In genomic region chr13:46211521-46212351, GRCh38 we compare ENCODE assay signal across 9 cellular contexts. TPM values are rescaled to one million over a fixed set of nuclear protein-coding genes. Genes with fewer than 3 reads are reported as not detected.
DNase-seq lines count a peak whose midpoint lies in the region; ATAC-seq, FAIRE-seq and TF ChIP-seq lines count a peak whose summit lies in the region.
"Had no signal": no experiment of that assay in that cellular context is flagged by ENCODE, and none has a peak within 500 bp of the region (broad histone marks: within the 10 kb centered on the region; RNA-seq: fewer than 3 reads in every experiment).

LRRC63 (plus strand) TSS chr13:46211928; CDS start chr13:46213035, 1,107 bp downstream.

- no peak within 1 kb of the TSS for H2AK5ac ChIP-seq in neuronal stem cell (ENCODE audit: low read depth, low read length)

- peak within 1 kb of the TSS; percentile 75 for H3K4me2 ChIP-seq in neuronal stem cell (ENCODE audit: insufficient read depth, low read length, poor library complexity, severe bottlenecking)

- no peak within 1 kb of the TSS for H2BK12ac ChIP-seq in neuronal stem cell (ENCODE audit: low read length)

- H3K4me1 ChIP-seq in Caco-2 (no peaks in the 10 kb centered on the region), neuronal stem cell (ENCODE audit: control insufficient read depth in 2 of 2, insufficient read depth in 1 of 2, low read depth in 1 of 2, low read length in 2 of 2) (peaks cover 0 to 5% of the 10 kb centered on the region in 2 donors)

- H3K23ac ChIP-seq in neuronal stem cell (ENCODE audit: low read depth, low read length, poor library complexity), result peak within 1 kb of the TSS; percentile 87

- peak within 1 kb of the TSS; percentile 0 for H3K27ac Mint-ChIP-seq in Caco-2 (ENCODE audit: unreplicated experiment)

- H3K27ac ChIP-seq in RWPE1 (no peak within 1 kb of the TSS), neuronal stem cell (replicated peaks; ENCODE audit: low read length) (no peak within 1 kb of the TSS)

- H3K36me3 ChIP-seq in Caco-2 (ENCODE audit: control insufficient read depth, insufficient read depth, low read length), result no peaks in the 10 kb centered on the region
- H3K36me3 ChIP-seq in neuronal stem cell (replicated peaks in 1 of 2; ENCODE audit: control insufficient read depth in 2 of 2, insufficient read depth in 2 of 2, low read length in 2 of 2), result no peaks in the 10 kb centered on the region

- H3K4me3 ChIP-seq in Caco-2 (ENCODE audit: low read depth, low read length), result peak within 1 kb of the TSS; percentile 55
- peak within 1 kb of the TSS; percentile 40 to 73 for H3K4me3 ChIP-seq in neuronal stem cell (ENCODE audit: low read length in 2 of 2)

- POLR2A ChIA-PET in Caco-2 (lab: Charles Lee) (no interaction called here), RWPE1 (lab: Yijun Ruan, JAX; ENCODE audit: low non-redundant PET) (no interaction called here)

- intact Hi-C loops in Caco-2 (cut with micrococcal nuclease; ENCODE audit: unreplicated experiment), result loop anchor here (2.0 kb wide), 1 partner anchor 77 kb away; no protein-coding TSS in a partner anchor

- H2BK15ac ChIP-seq in neuronal stem cell (ENCODE audit: low read length), result peak within 1 kb of the TSS; percentile 23

- no peak for TF ChIP-seq CTCF in Caco-2 (IDR thresholded peaks at IDR 0.05; ENCODE audit: insufficient read depth in 1 of 2, low read depth in 1 of 2, low read length in 1 of 2, severe bottlenecking in 1 of 2, unreplicated experiment in 1 of 2)
- no peak for TF ChIP-seq CTCF in RWPE1 (conservative IDR thresholded peaks at IDR 0.05; ENCODE audit: low read depth)

- H3K4ac ChIP-seq in neuronal stem cell (ENCODE audit: low read length), result no peak within 1 kb of the TSS

- no peak within 1 kb of the TSS for H2BK5ac ChIP-seq in neuronal stem cell (ENCODE audit: low read length)

- no peaks in the 10 kb centered on the region for H3K27me3 Mint-ChIP-seq in Caco-2 (ENCODE audit: insufficient read depth, unreplicated experiment)

- H3K4me3 Mint-ChIP-seq in Caco-2 (ENCODE audit: unreplicated experiment), result peak within 1 kb of the TSS; percentile 78

- H3K9ac ChIP-seq in neuronal stem cell (ENCODE audit: low read depth, low read length, poor library complexity), result peak within 1 kb of the TSS; percentile 68

- no peaks in the 10 kb centered on the region for H3K9me3 Mint-ChIP-seq in Caco-2 (ENCODE audit: unreplicated experiment)

- H3K4me1 Mint-ChIP-seq in Caco-2 (ENCODE audit: low read depth, unreplicated experiment), result peaks cover 7% of the 10 kb centered on the region

- H4K91ac ChIP-seq in neuronal stem cell (ENCODE audit: low read depth, low read length, poor library complexity), result no peak within 1 kb of the TSS

- no peak for FAIRE-seq in frontal cortex (lab: Jason Lieb, UNC)

- H3K9me3 ChIP-seq in Caco-2 (no peaks in the 10 kb centered on the region), neuronal stem cell (replicated peaks in 1 of 2; ENCODE audit: control insufficient read depth in 2 of 2, insufficient read depth in 1 of 2, low read depth in 1 of 2, low read length in 2 of 2) (no peaks in the 10 kb centered on the region)

- BruUV-seq in Caco-2 (replicated peaks; lab: Mats Ljungman, UMichigan), result no TSS peak

- H3K18ac ChIP-seq in neuronal stem cell (ENCODE audit: low read length), result peak within 1 kb of the TSS; percentile 83

- no peak within 1 kb of the TSS for H2BK120ac ChIP-seq in neuronal stem cell (ENCODE audit: low read depth, low read length)

- H3K79me1 ChIP-seq in neuronal stem cell (ENCODE audit: low read depth, low read length), result no peaks in the 10 kb centered on the region

- no peak within 1 kb of the TSS for H4K8ac ChIP-seq in neuronal stem cell (ENCODE audit: low read depth, low read length)

- no CpG with 5 or more reads among the region's 53 CpGs for WGBS in neuronal stem cell (ENCODE audit: extremely low coverage in 2 of 2, insufficient read length in 2 of 2, insufficient replicate concordance in 1 of 2), 2 donors

- H3K27me3 ChIP-seq in Caco-2 (replicated peaks; ENCODE audit: control insufficient read depth, insufficient read depth, low read length) (no peaks in the 10 kb centered on the region), neuronal stem cell (ENCODE audit: control insufficient read depth in 3 of 3, insufficient read depth in 3 of 3, low read depth in 1 of 3, low read length in 3 of 3) (peaks cover 0 to 18% (median 0%) of the 10 kb centered on the region in 3 experiments)

- ATAC-seq in GM19455 (IDR thresholded peaks at IDR 0.05; ENCODE audit: unreplicated experiment), result peak; percentile 94
- peak; percentile 90 for ATAC-seq in HG03571 (IDR thresholded peaks at IDR 0.05; ENCODE audit: unreplicated experiment)

- DNase-seq in Caco-2, result peak; percentile 87 to 88
- DNase-seq in RWPE1 (ENCODE audit: low spot score), result peak; percentile 40
- peak; percentile 95 for DNase-seq in activated effector memory CD4-positive, alpha-beta T cell treated with anti-CD3 and anti-CD28 coated beads, Interleukin-2, amount 50 U/mL, for 16 hours
- peak; percentile 70 for DNase-seq in frontal cortex (ENCODE audit: low spot score in 2 of 2)
- peak; percentile 55 for DNase-seq in neuronal stem cell (ENCODE audit: low spot score)
- peak; percentile 82 for DNase-seq in superior temporal gyrus (ENCODE audit: extremely low spot score)

- H2AFZ ChIP-seq in neuronal stem cell (ENCODE audit: low read length), result peak within 1 kb of the TSS; percentile 89

- no peaks in the 10 kb centered on the region for H3K36me3 Mint-ChIP-seq in Caco-2 (ENCODE audit: insufficient read depth, unreplicated experiment)

- H3K14ac ChIP-seq in neuronal stem cell (ENCODE audit: low read length), result no peak within 1 kb of the TSS

- CTCF ChIA-PET in Caco-2 (lab: Charles Lee), result no interaction called here
- CTCF ChIA-PET in RWPE1 (lab: Yijun Ruan, JAX), result no interaction called here

RNA-seq across cellular contexts. Expression of gene LRRC63, which starts in this region (rescaled TPM):
- total RNA-seq in Caco-2 (2022) (not detected in 2 replicates), frontal cortex (2.0 TPM)
- polyA plus RNA-seq in neuronal stem cell (2013, experiment 1 of 2), result 0.04 TPM
- not detected for polyA plus RNA-seq in neuronal stem cell (2013, experiment 2 of 2)
- total RNA-seq: pulmonary artery endothelial cell had no signal

Comparison
In these comparisons a context has a peak if more than half of its experiments do, and no peak if none do; other contexts are left out.
1. Peak in DNase-seq and H3K4me3 ChIP-seq in Caco-2; RNA of the gene not detected or under 1 TPM.
2. DNase-seq: peak in every context shown above with its lines; median percentile 95 in activated effector memory CD4-positive, alpha-beta T cell treated with anti-CD3 and anti-CD28 coated beads, Interleukin-2, amount 50 U/mL, for 16 hours; 88 in Caco-2; 82 in superior temporal gyrus; 70 in frontal cortex; 55 in neuronal stem cell; 40 in RWPE1.